23 cellular contexts compared by ENCODE assay signal in the genomic region with DNA sequence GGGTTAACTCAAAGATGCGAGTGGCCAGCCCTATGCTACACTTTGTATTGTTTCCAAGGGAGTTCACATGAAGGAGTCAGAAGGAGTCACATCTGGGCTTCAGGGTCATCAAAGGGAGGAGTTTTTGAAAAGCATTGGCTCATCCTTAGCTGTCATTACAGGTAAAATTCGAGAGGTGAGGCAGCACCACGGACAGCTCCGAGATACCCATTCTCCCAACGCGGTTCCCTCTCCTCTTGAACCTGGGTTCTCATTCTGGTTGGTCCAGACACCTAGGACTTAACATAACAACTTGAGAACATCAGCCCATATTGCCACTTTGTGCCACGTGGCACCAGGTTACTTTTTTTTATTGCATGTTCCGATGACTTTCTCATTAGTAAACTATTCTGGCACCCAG.
A peak's percentile ranks its signal among the peaks of the same experiment; 100 is the strongest.
DNase-seq lines count a peak whose midpoint lies in the region; ATAC-seq, FAIRE-seq and TF ChIP-seq lines count a peak whose summit lies in the region.
"Had no signal": no experiment of that assay in that cellular context is flagged by ENCODE, and none has a peak within 500 bp of the region (broad histone marks: within the 10 kb centered on the region; RNA-seq: fewer than 3 reads in every experiment).

No MANE protein-coding gene starts in this region.

- H3K4me2 ChIP-seq in DND-41 (ENCODE audit: insufficient read depth, low read length) = no peak overlapping the region
- H3K4me2 ChIP-seq: SK-N-SH had no signal

- H3K79me2 ChIP-seq in DND-41 (ENCODE audit: insufficient read depth, low read length) = no peaks in the 10 kb centered on the region

- no peak overlapping the region for H2AFZ ChIP-seq in DND-41 (ENCODE audit: low read depth, low read length)

- CTCF ChIA-PET in activated CD4-positive, alpha-beta memory T cell treated with anti-CD3 and anti-CD28 coated beads for 36 hours (lab: Charles Lee) = no interaction called here
- CTCF ChIA-PET in activated CD4-positive, alpha-beta memory T cell treated with anti-CD3 and anti-CD28 coated beads, Interleukin-2, amount 10 ng/mL, durations not matched to agents 7 days and 5 days (lab: Charles Lee) = no interaction called here
- CTCF ChIA-PET in WTC11 (lab: Charles Lee) = no interaction called here

- H3K27ac ChIP-seq in DND-41 (ENCODE audit: low read length) (no peak overlapping the region), colonic mucosa (no peak overlapping the region)

- no peaks in the 10 kb centered on the region for H4K20me1 ChIP-seq in DND-41 (ENCODE audit: insufficient read depth, low read length)

- TF ChIP-seq POLR2A in GM12892 (IDR thresholded peaks at IDR 0.05; ENCODE audit: low read depth, low read length) = no peak

- no peaks in the 10 kb centered on the region for H3K36me3 Mint-ChIP-seq in activated CD4-positive, alpha-beta memory T cell treated with anti-CD3 and anti-CD28 coated beads for 36 hours
- no peaks in the 10 kb centered on the region for H3K36me3 Mint-ChIP-seq in activated CD4-positive, alpha-beta memory T cell treated with anti-CD3 and anti-CD28 coated beads, Interleukin-2, amount 10 ng/mL, durations not matched to agents 7 days and 5 days (ENCODE audit: low read depth)
- H3K36me3 Mint-ChIP-seq in WTC11 = no peaks in the 10 kb centered on the region

- H3K36me3 ChIP-seq in DND-41 (ENCODE audit: insufficient read depth, low read length) = no peaks in the 10 kb centered on the region
- H3K36me3 ChIP-seq in colonic mucosa = no peaks in the 10 kb centered on the region

- no peak overlapping the region for H3K4me3 Mint-ChIP-seq in activated CD4-positive, alpha-beta memory T cell treated with anti-CD3 and anti-CD28 coated beads for 36 hours
- H3K4me3 Mint-ChIP-seq in activated CD4-positive, alpha-beta memory T cell treated with anti-CD3 and anti-CD28 coated beads, Interleukin-2, amount 10 ng/mL, durations not matched to agents 7 days and 5 days = no peak overlapping the region
- no peak overlapping the region for H3K4me3 Mint-ChIP-seq in WTC11
- H3K4me3 Mint-ChIP-seq: H9 had no signal

- H3K27me3 Mint-ChIP-seq in activated CD4-positive, alpha-beta memory T cell treated with anti-CD3 and anti-CD28 coated beads for 36 hours = no peaks in the 10 kb centered on the region
- no peaks in the 10 kb centered on the region for H3K27me3 Mint-ChIP-seq in activated CD4-positive, alpha-beta memory T cell treated with anti-CD3 and anti-CD28 coated beads, Interleukin-2, amount 10 ng/mL, durations not matched to agents 7 days and 5 days
- no peaks in the 10 kb centered on the region for H3K27me3 Mint-ChIP-seq in WTC11 (ENCODE audit: low read depth)

- no peak for TF ChIP-seq CTCF in DND-41 (IDR thresholded peaks at IDR 0.05; ENCODE audit: borderline replicate concordance, extremely low read depth, low read length, poor library complexity, severe bottlenecking)
- TF ChIP-seq CTCF in WTC11 (IDR thresholded peaks at IDR 0.05) = no peak
- no peak for TF ChIP-seq CTCF in colonic mucosa (IDR thresholded peaks at IDR 0.05)

- ATAC-seq in DND-41 (ENCODE audit: insufficient read depth, low read depth) (no peak), WTC11 (no peak), HG03439 (IDR thresholded peaks at IDR 0.05; ENCODE audit: unreplicated experiment) (no peak)
- ATAC-seq: K562 had no signal

- H3K9me3 ChIP-seq in DND-41 (ENCODE audit: insufficient read depth, low read length, severe bottlenecking) (no peaks in the 10 kb centered on the region), colonic mucosa (no peaks in the 10 kb centered on the region)
- H3K9me3 ChIP-seq: SK-N-SH had no signal

- H3K27me3 ChIP-seq in DND-41 (ENCODE audit: insufficient read depth, low read length, poor library complexity) = no peaks in the 10 kb centered on the region
- no peaks in the 10 kb centered on the region for H3K27me3 ChIP-seq in colonic mucosa

- no peak overlapping the region for H3K9ac ChIP-seq in DND-41 (ENCODE audit: low read depth, low read length)
- H3K9ac ChIP-seq in colonic mucosa (ENCODE audit: low read depth in 2 of 2, low read length in 2 of 2) = no peak overlapping the region
- H3K9ac ChIP-seq: SK-N-SH had no signal

- DNase-seq in activated CD4-positive, alpha-beta memory T cell treated with anti-CD3 and anti-CD28 coated beads for 36 hours = peak; percentile 8
- no peak for DNase-seq in activated CD4-positive, alpha-beta memory T cell treated with anti-CD3 and anti-CD28 coated beads, Interleukin-2, amount 10 ng/mL, durations not matched to agents 7 days and 5 days
- DNase-seq in DND-41 (peak; percentile 4), WTC11 (ENCODE audit: low spot score) (peak; percentile 29), left kidney (ENCODE audit: low read depth, low spot score) (peak; percentile 27), GM12892 (ENCODE audit: insufficient read length) (no peak), colonic mucosa (no peak)
- DNase-seq: 8988T, Calu3, DMS79 treated with DMSO at 0.1 percent for 48 hours, H9, Kasumi-1, NCI-H1092 treated with DMSO at 0.1 percent for 48 hours, NCI-H1436 treated with DMSO at 0.1 percent for 48 hours, NCI-H187 treated with DMSO at 0.1 percent for 48 hours, NCI-H2107, NCI-H446, NCI-H524 treated with DMSO at 0.1 percent for 48 hours, NCI-H774, SK-N-SH had no signal

- H3K27ac Mint-ChIP-seq in activated CD4-positive, alpha-beta memory T cell treated with anti-CD3 and anti-CD28 coated beads for 36 hours = no peak overlapping the region
- no peak overlapping the region for H3K27ac Mint-ChIP-seq in activated CD4-positive, alpha-beta memory T cell treated with anti-CD3 and anti-CD28 coated beads, Interleukin-2, amount 10 ng/mL, durations not matched to agents 7 days and 5 days
- H3K27ac Mint-ChIP-seq in WTC11 = no peak overlapping the region
- H3K27ac Mint-ChIP-seq: H9 had no signal

- H3K9me3 Mint-ChIP-seq in activated CD4-positive, alpha-beta memory T cell treated with anti-CD3 and anti-CD28 coated beads for 36 hours = no peaks in the 10 kb centered on the region
- H3K9me3 Mint-ChIP-seq in activated CD4-positive, alpha-beta memory T cell treated with anti-CD3 and anti-CD28 coated beads, Interleukin-2, amount 10 ng/mL, durations not matched to agents 7 days and 5 days = no peaks in the 10 kb centered on the region
- H3K9me3 Mint-ChIP-seq in WTC11 = no peaks in the 10 kb centered on the region
- H3K9me3 Mint-ChIP-seq: H9 had no signal

- POLR2A ChIA-PET in activated CD4-positive, alpha-beta memory T cell treated with anti-CD3 and anti-CD28 coated beads for 36 hours (lab: Charles Lee) = no interaction called here
- POLR2A ChIA-PET in activated CD4-positive, alpha-beta memory T cell treated with anti-CD3 and anti-CD28 coated beads, Interleukin-2, amount 10 ng/mL, durations not matched to agents 7 days and 5 days (lab: Charles Lee) = no interaction called here
- POLR2A ChIA-PET in WTC11 (lab: Charles Lee) = no interaction called here

- H3K4me1 Mint-ChIP-seq in activated CD4-positive, alpha-beta memory T cell treated with anti-CD3 and anti-CD28 coated beads for 36 hours (ENCODE audit: low read depth) = no peaks in the 10 kb centered on the region
- no peaks in the 10 kb centered on the region for H3K4me1 Mint-ChIP-seq in activated CD4-positive, alpha-beta memory T cell treated with anti-CD3 and anti-CD28 coated beads, Interleukin-2, amount 10 ng/mL, durations not matched to agents 7 days and 5 days
- H3K4me1 Mint-ChIP-seq in WTC11 = peaks cover 7% of the 10 kb centered on the region
- H3K4me1 Mint-ChIP-seq: H9 had no signal

- intact Hi-C loops in activated CD4-positive, alpha-beta memory T cell treated with anti-CD3 and anti-CD28 coated beads for 36 hours (cut with micrococcal nuclease) = no loop called here
- intact Hi-C loops in colonic mucosa (cut with DNase I) = no loop called here

- no peaks in the 10 kb centered on the region for H3K4me1 ChIP-seq in DND-41 (ENCODE audit: insufficient read depth, low read length)
- no peaks in the 10 kb centered on the region for H3K4me1 ChIP-seq in colonic mucosa

- no peak overlapping the region for H3K4me3 ChIP-seq in DND-41 (ENCODE audit: low read depth in 1 of 2, low read length in 2 of 2)
- no peak overlapping the region for H3K4me3 ChIP-seq in colonic mucosa
- H3K4me3 ChIP-seq: K562 had no signal

- FAIRE-seq in GM12892 (lab: Jason Lieb, UNC) = no peak
- FAIRE-seq: K562, RCC 7860 had no signal

TF ChIP-seq in WTC11, 78 proteins besides CTCF, POLR2A, EP300 and RAD21:
- TF ChIP-seq, protein P1, sequence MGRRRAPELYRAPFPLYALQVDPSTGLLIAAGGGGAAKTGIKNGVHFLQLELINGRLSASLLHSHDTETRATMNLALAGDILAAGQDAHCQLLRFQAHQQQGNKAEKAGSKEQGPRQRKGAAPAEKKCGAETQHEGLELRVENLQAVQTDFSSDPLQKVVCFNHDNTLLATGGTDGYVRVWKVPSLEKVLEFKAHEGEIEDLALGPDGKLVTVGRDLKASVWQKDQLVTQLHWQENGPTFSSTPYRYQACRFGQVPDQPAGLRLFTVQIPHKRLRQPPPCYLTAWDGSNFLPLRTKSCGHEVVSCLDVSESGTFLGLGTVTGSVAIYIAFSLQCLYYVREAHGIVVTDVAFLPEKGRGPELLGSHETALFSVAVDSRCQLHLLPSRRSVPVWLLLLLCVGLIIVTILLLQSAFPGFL (CRISPR knock-in tag; IDR thresholded peaks at IDR 0.05; ENCODE audit: borderline replicate concordance) = no peak
- no peak for TF ChIP-seq IRF2 (CRISPR knock-in tag; IDR thresholded peaks at IDR 0.05; ENCODE audit: borderline replicate concordance, low read depth)
- TF ChIP-seq EMX1 (CRISPR knock-in tag; IDR thresholded peaks at IDR 0.05) = no peak
- TF ChIP-seq CREB1 (CRISPR knock-in tag; IDR thresholded peaks at IDR 0.05) = no peak

Comparison
In these comparisons a context has a peak if more than half of its experiments do, and no peak if none do; other contexts are left out.
1. DNase-seq: peak in activated CD4-positive, alpha-beta memory T cell treated with anti-CD3 and anti-CD28 coated beads for 36 hours (single experiment), DND-41 (single experiment), WTC11 (single experiment) and left kidney (single experiment); none in activated CD4-positive, alpha-beta memory T cell treated with anti-CD3 and anti-CD28 coated beads, Interleukin-2, amount 10 ng/mL, durations not matched to agents 7 days and 5 days (single experiment), GM12892 (single experiment) and colonic mucosa (single experiment).